ENCODE assay signal across 8 cellular contexts in the genomic region with DNA sequence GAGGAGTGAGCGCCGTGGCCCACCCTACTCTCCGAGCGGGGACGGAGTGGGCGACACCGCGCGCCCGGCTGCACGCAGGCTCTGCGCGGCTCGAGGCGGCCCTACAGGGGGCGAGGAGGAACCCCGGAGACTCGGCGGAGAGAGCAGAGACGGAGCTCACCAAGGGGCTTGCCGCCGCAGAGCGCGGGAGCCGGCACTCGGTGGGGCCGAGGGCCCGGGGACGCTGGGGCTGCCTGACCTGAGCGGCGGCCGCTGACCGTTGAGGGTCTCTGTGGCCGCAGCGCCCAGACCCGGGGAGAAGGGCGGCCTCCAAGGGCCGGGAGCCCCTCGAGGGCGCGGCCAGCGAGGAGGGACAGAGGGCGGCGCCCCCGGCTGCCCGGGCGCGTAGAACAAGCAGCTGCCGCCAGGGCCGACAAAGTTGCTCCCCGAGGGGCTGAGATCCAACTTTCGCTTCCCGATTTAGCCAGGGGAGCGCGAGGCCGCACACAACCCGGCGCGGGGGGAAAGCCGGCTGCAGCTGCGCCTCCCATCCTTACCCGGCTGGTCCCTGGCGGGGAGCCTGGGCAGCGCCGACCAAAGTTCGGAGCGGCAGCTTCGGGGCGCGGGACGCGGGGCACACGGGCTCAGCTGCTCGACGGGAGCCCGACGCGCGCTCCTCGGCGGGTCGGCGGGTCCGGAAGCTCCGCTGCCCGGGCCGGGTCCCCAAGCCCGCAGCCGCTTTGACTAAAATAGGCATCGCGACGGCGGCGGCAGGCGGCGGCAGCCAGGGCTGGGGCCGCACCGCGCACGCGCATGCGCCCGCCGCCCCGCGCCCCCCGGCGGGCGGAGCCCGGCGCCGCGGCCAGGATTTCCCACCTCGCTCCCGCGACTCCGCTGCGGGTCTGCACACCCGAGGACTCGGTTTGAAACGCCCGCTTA. TPM values are rescaled to one million over a fixed set of nuclear protein-coding genes. Genes with fewer than 3 reads are reported as not detected.
DNase-seq lines count a peak whose midpoint lies in the region; ATAC-seq, FAIRE-seq and TF ChIP-seq lines count a peak whose summit lies in the region.

No MANE protein-coding gene starts in this region.

- ATAC-seq in HG02970 (IDR thresholded peaks at IDR 0.05; ENCODE audit: low FRiP score, unreplicated experiment): peak; percentile 51

- no peaks in the 10 kb centered on the region for H3K4me1 ChIP-seq in right atrium auricular region

- H3K27ac ChIP-seq in right atrium auricular region: peak overlapping the region; percentile 94 to 98

- no peaks in the 10 kb centered on the region for H3K27me3 ChIP-seq in right atrium auricular region

- FAIRE-seq in GM18507 (lab: Jason Lieb, UNC): no peak

- TF ChIP-seq CTCF in AG09319 (IDR thresholded peaks at IDR 0.05; ENCODE audit: low read depth, low read length): peak; percentile 11
- TF ChIP-seq CTCF in right atrium auricular region (IDR thresholded peaks at IDR 0.05): peak in 1 of 2 donors; percentile 47

- H3K4me3 ChIP-seq in right atrium auricular region: peak overlapping the region; percentile 87 to 97

- no peaks in the 10 kb centered on the region for H3K36me3 ChIP-seq in right atrium auricular region

- H3K9me3 ChIP-seq in right atrium auricular region: no peaks in the 10 kb centered on the region

- DNase-seq in AG09319 (ENCODE audit: extremely low read depth, low read depth): peak; percentile 14
- DNase-seq in GM18507 (ENCODE audit: extremely low spot score, insufficient read length, low read depth): peak; percentile 14
- DNase-seq in NOMO-1 (lab: John Stamatoyannopoulos, UW; ENCODE audit: unreplicated experiment in 2 of 2): peak; percentile 68 to 75
- peak in 47 of 56 donors; percentile 9 to 80 (median 44) for DNase-seq in amygdala (lab: John Stamatoyannopoulos, UW)
- peak; percentile 65 for DNase-seq in right atrium auricular region (ENCODE audit: low spot score)
- peak; percentile 64 for DNase-seq in pons (ENCODE audit: low spot score)
- DNase-seq in 8988T: no peak

RNA-seq across cellular contexts. Expression of a gene that starts 43.1 kb away (rescaled TPM):
- 10 to 100 TPM; 39.3 to 57.6 TPM for total RNA-seq in right atrium auricular region
